7 cellular contexts compared by ENCODE assay signal in the genomic region with DNA sequence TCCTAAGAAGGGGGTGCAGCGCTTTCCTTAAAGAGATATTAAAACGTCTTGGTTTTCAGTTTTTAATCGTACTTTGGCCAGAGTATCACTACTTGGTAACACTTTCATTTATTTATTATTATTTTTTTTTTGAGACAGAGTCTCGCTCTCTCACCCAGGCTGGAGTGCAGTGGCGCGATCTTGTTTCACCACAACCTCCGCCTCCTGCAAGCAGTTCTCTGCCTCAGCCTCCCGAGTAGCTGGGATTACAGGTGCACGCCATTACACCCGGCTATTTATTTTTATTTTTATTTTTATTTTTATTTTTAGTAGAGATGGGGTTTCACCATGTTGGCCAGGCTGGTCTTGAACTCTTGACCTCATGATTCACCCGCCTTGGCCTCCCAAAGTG.
DNase-seq lines count a peak whose midpoint lies in the region; ATAC-seq and TF ChIP-seq lines count a peak whose summit lies in the region.
"Not testable (repeated sequence)": the region's sequence is repeated elsewhere in the genome, so short reads cannot be mapped to it uniquely, and the experiment has no call there.

No MANE protein-coding gene starts in this region.

- not testable (repeated sequence) for H3K36me3 Mint-ChIP-seq in activated naive CD4-positive, alpha-beta T cell treated with anti-CD3 and anti-CD28 coated beads for 36 hours (ENCODE audit: low read depth); endodermal cell (ENCODE audit: low read depth); memory B cell

- WGBS in endodermal cell (ENCODE audit: insufficient coverage in 1 of 2, insufficient read length in 1 of 2), 2 experiments: 60 to 72% methylated on average over 1 to 9 of the region's 11 CpGs

- not testable (repeated sequence) for H4K20me1 ChIP-seq in OCI-LY3 (ENCODE audit: insufficient read depth, low read length)

- H3K9me3 Mint-ChIP-seq in activated naive CD4-positive, alpha-beta T cell treated with anti-CD3 and anti-CD28 coated beads for 36 hours; memory B cell: not testable (repeated sequence)
- peaks cover 20% of the 10 kb centered on the region for H3K9me3 Mint-ChIP-seq in endodermal cell

- H3K4me1 Mint-ChIP-seq in activated naive CD4-positive, alpha-beta T cell treated with anti-CD3 and anti-CD28 coated beads for 36 hours (ENCODE audit: low read depth): peaks cover 15% of the 10 kb centered on the region
- H3K4me1 Mint-ChIP-seq in endodermal cell, memory B cell: not testable (repeated sequence)

- peak overlapping the region; percentile 91 for H3K4me2 ChIP-seq in OCI-LY3 (ENCODE audit: low read length)

- H3K27me3 ChIP-seq in OCI-LY3 (ENCODE audit: low read depth, low read length); endodermal cell (ENCODE audit: control insufficient read depth, insufficient read depth, low read length, poor library complexity, severe bottlenecking); gastrocnemius medialis: not testable (repeated sequence)

- CTCF ChIA-PET in activated naive CD4-positive, alpha-beta T cell treated with anti-CD3 and anti-CD28 coated beads for 36 hours (lab: Charles Lee): interaction anchor here (0.7 to 2.8 kb wide), 23 partner anchors 8 to 477 kb away, joined by 3 to 21 read pairs (median 5); a partner anchor contains a TSS

- H3K9ac ChIP-seq in OCI-LY3 (ENCODE audit: low read length): peak overlapping the region; percentile 86
- not testable (repeated sequence) for H3K9ac ChIP-seq in endodermal cell (ENCODE audit: extremely low read depth, low read length, poor library complexity, severe bottlenecking)

- H2AFZ ChIP-seq in OCI-LY3 (ENCODE audit: low read depth, low read length): peak overlapping the region; percentile 99

- H3K9me3 ChIP-seq in OCI-LY3 (ENCODE audit: insufficient read depth, low read length); endodermal cell (ENCODE audit: control insufficient read depth, low read length); gastrocnemius medialis: not testable (repeated sequence)

- H3K36me3 ChIP-seq in OCI-LY3 (replicated peaks; ENCODE audit: low read depth, low read length); endodermal cell (ENCODE audit: control insufficient read depth, insufficient read depth, low read length); gastrocnemius medialis: not testable (repeated sequence)

- H3K27me3 Mint-ChIP-seq in activated naive CD4-positive, alpha-beta T cell treated with anti-CD3 and anti-CD28 coated beads for 36 hours (ENCODE audit: low read depth); endodermal cell (ENCODE audit: insufficient read depth); memory B cell: not testable (repeated sequence)

- intact Hi-C loops in activated naive CD4-positive, alpha-beta T cell treated with anti-CD3 and anti-CD28 coated beads for 36 hours (cut with micrococcal nuclease): loop anchor here (2.0 kb wide), 2 partner anchors 294 to 468 kb away; no protein-coding TSS in a partner anchor
- intact Hi-C loops in gastrocnemius medialis (cut with DNase I; ENCODE audit: low total_unique reads): not testable (repeated sequence)

- in situ Hi-C loops in gastrocnemius medialis (cut with MboI; ENCODE audit: low sequenced_read_pairs in 4 of 4): loop anchor here (25.0 kb wide), 1 partner anchor 478 kb away; no protein-coding TSS in a partner anchor

- ATAC-seq in GM18511 (IDR thresholded peaks at IDR 0.05; ENCODE audit: unreplicated experiment): peak; percentile 25
- peak; percentile 18 for ATAC-seq in HG03045 (IDR thresholded peaks at IDR 0.05; ENCODE audit: unreplicated experiment)
- peak; percentile 14 for ATAC-seq in memory B cell (ENCODE audit: low read depth)
- ATAC-seq in gastrocnemius medialis: not testable (repeated sequence)

- H3K27ac ChIP-seq in OCI-LY3 (ENCODE audit: low read length) (peak overlapping the region; percentile 84), gastrocnemius medialis (peak overlapping the region in 3 of 4 donors; percentile 17 to 39 (median 24))
- H3K27ac ChIP-seq in endodermal cell (ENCODE audit: low read depth, low read length): not testable (repeated sequence)

- H3K4me3 Mint-ChIP-seq in activated naive CD4-positive, alpha-beta T cell treated with anti-CD3 and anti-CD28 coated beads for 36 hours: peak overlapping the region; percentile 73
- H3K4me3 Mint-ChIP-seq in endodermal cell: peak overlapping the region; percentile 29
- H3K4me3 Mint-ChIP-seq in memory B cell: peak overlapping the region; percentile 84

- peaks cover 17% of the 10 kb centered on the region for H3K4me1 ChIP-seq in OCI-LY3 (ENCODE audit: low read length)
- H3K4me1 ChIP-seq in endodermal cell (ENCODE audit: control insufficient read depth, insufficient read depth, low read length); gastrocnemius medialis: not testable (repeated sequence)

- TF ChIP-seq POLR2A in gastrocnemius medialis (IDR thresholded peaks at IDR 0.05): not testable (repeated sequence)

- TF ChIP-seq CTCF in OCI-LY3 (IDR thresholded peaks at IDR 0.05; ENCODE audit: low read depth, low read length); endodermal cell (conservative IDR thresholded peaks at IDR 0.05); gastrocnemius medialis (IDR thresholded peaks at IDR 0.05 in 4 of 5, conservative IDR thresholded peaks at IDR 0.05 in 1 of 5): not testable (repeated sequence)

- peak overlapping the region; percentile 90 for H3K4me3 ChIP-seq in OCI-LY3 (ENCODE audit: low read length)
- H3K4me3 ChIP-seq in endodermal cell (ENCODE audit: low read length): peak overlapping the region; percentile 56
- peak overlapping the region; percentile 41 to 62 (median 45) for H3K4me3 ChIP-seq in gastrocnemius medialis

- not testable (repeated sequence) for H3K79me2 ChIP-seq in OCI-LY3 (ENCODE audit: low read length)

- H3K27ac Mint-ChIP-seq in activated naive CD4-positive, alpha-beta T cell treated with anti-CD3 and anti-CD28 coated beads for 36 hours: peak overlapping the region; percentile 78
- not testable (repeated sequence) for H3K27ac Mint-ChIP-seq in endodermal cell
- peak overlapping the region; percentile 50 for H3K27ac Mint-ChIP-seq in memory B cell

- not testable (repeated sequence) for DNase-seq in activated naive CD4-positive, alpha-beta T cell treated with anti-CD3 and anti-CD28 coated beads for 36 hours; endodermal cell; memory B cell (ENCODE audit: low spot score in 2 of 2); gastrocnemius medialis

Comparison
In these comparisons a context has a peak if more than half of its experiments do, and no peak if none do; other contexts are left out.
1. H3K4me3 Mint-ChIP-seq: peak in every context shown above with its lines; median percentile 84 in memory B cell; 73 in activated naive CD4-positive, alpha-beta T cell treated with anti-CD3 and anti-CD28 coated beads for 36 hours; 29 in endodermal cell.